1 cellular context compared by ENCODE assay signal in the genomic region with DNA sequence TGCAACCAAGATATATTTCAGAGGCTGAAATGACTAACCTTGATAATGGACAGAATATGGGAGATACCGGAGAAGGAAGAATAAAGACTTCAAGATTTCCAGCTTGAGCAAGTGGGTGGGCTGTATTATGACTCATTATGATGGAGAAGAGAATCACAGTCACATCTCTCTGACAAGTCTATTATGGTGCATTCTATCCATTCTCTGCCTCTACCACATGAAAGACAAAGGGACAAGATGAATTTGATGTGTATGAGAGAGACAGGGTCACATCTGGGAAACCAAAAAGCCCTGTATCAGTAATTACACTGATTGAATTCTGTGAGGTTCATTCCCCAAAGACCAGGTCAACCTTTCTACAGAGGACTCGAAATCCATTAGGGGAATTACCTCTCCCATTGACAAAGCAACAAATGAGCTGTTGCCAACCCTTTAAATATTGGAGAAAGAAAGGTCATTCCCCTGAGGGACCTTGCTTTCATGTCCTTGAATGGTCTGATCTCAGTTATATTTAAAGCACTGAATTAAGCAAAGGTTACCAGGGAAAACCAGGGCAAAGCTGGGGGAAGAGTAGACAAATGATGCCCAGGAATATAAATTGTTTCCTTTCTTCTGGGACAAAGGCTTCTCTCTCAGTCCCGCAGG.
TF ChIP-seq lines count a peak whose summit lies in the region.

No MANE protein-coding gene starts in this region.

TF ChIP-seq in GM23338, 12 proteins besides CTCF, POLR2A, EP300 and RAD21:
- TF ChIP-seq, protein P1, sequence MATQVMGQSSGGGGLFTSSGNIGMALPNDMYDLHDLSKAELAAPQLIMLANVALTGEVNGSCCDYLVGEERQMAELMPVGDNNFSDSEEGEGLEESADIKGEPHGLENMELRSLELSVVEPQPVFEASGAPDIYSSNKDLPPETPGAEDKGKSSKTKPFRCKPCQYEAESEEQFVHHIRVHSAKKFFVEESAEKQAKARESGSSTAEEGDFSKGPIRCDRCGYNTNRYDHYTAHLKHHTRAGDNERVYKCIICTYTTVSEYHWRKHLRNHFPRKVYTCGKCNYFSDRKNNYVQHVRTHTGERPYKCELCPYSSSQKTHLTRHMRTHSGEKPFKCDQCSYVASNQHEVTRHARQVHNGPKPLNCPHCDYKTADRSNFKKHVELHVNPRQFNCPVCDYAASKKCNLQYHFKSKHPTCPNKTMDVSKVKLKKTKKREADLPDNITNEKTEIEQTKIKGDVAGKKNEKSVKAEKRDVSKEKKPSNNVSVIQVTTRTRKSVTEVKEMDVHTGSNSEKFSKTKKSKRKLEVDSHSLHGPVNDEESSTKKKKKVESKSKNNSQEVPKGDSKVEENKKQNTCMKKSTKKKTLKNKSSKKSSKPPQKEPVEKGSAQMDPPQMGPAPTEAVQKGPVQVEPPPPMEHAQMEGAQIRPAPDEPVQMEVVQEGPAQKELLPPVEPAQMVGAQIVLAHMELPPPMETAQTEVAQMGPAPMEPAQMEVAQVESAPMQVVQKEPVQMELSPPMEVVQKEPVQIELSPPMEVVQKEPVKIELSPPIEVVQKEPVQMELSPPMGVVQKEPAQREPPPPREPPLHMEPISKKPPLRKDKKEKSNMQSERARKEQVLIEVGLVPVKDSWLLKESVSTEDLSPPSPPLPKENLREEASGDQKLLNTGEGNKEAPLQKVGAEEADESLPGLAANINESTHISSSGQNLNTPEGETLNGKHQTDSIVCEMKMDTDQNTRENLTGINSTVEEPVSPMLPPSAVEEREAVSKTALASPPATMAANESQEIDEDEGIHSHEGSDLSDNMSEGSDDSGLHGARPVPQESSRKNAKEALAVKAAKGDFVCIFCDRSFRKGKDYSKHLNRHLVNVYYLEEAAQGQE (IDR thresholded peaks at IDR 0.05; ENCODE audit: unreplicated experiment): no peak
- TF ChIP-seq, protein P2, sequence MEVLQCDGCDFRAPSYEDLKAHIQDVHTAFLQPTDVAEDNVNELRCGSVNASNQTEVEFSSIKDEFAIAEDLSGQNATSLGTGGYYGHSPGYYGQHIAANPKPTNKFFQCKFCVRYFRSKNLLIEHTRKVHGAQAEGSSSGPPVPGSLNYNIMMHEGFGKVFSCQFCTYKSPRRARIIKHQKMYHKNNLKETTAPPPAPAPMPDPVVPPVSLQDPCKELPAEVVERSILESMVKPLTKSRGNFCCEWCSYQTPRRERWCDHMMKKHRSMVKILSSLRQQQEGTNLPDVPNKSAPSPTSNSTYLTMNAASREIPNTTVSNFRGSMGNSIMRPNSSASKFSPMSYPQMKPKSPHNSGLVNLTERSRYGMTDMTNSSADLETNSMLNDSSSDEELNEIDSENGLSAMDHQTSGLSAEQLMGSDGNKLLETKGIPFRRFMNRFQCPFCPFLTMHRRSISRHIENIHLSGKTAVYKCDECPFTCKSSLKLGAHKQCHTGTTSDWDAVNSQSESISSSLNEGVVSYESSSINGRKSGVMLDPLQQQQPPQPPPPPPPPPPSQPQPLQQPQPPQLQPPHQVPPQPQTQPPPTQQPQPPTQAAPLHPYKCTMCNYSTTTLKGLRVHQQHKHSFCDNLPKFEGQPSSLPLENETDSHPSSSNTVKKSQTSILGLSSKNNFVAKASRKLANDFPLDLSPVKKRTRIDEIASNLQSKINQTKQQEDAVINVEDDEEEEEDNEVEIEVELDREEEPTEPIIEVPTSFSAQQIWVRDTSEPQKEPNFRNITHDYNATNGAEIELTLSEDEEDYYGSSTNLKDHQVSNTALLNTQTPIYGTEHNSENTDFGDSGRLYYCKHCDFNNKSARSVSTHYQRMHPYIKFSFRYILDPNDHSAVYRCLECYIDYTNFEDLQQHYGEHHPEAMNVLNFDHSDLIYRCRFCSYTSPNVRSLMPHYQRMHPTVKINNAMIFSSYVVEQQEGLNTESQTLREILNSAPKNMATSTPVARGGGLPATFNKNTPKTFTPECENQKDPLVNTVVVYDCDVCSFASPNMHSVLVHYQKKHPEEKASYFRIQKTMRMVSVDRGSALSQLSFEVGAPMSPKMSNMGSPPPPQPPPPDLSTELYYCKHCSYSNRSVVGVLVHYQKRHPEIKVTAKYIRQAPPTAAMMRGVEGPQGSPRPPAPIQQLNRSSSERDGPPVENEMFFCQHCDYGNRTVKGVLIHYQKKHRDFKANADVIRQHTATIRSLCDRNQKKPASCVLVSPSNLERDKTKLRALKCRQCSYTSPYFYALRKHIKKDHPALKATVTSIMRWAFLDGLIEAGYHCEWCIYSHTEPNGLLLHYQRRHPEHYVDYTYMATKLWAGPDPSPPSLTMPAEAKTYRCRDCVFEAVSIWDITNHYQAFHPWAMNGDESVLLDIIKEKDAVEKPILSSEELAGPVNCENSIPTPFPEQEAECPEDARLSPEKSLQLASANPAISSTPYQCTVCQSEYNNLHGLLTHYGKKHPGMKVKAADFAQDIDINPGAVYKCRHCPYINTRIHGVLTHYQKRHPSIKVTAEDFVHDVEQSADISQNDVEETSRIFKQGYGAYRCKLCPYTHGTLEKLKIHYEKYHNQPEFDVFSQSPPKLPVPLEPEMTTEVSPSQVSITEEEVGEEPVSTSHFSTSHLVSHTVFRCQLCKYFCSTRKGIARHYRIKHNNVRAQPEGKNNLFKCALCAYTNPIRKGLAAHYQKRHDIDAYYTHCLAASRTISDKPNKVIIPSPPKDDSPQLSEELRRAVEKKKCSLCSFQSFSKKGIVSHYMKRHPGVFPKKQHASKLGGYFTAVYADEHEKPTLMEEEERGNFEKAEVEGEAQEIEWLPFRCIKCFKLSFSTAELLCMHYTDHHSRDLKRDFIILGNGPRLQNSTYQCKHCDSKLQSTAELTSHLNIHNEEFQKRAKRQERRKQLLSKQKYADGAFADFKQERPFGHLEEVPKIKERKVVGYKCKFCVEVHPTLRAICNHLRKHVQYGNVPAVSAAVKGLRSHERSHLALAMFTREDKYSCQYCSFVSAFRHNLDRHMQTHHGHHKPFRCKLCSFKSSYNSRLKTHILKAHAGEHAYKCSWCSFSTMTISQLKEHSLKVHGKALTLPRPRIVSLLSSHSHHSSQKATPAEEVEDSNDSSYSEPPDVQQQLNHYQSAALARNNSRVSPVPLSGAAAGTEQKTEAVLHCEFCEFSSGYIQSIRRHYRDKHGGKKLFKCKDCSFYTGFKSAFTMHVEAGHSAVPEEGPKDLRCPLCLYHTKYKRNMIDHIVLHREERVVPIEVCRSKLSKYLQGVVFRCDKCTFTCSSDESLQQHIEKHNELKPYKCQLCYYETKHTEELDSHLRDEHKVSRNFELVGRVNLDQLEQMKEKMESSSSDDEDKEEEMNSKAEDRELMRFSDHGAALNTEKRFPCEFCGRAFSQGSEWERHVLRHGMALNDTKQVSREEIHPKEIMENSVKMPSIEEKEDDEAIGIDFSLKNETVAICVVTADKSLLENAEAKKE (CRISPR knock-in tag; IDR thresholded peaks at IDR 0.05): no peak
- TF ChIP-seq NANOG (IDR thresholded peaks at IDR 0.05; ENCODE audit: borderline replicate concordance) (no peak), POLR2AphosphoS5 (IDR thresholded peaks at IDR 0.05; ENCODE audit: low read depth) (no peak), ZNF114 (CRISPR knock-in tag; IDR thresholded peaks at IDR 0.05) (no peak), CREB1 (CRISPR knock-in tag; IDR thresholded peaks at IDR 0.05; ENCODE audit: low read depth) (no peak), EZH2phosphoT487 (IDR thresholded peaks at IDR 0.05; ENCODE audit: unreplicated experiment) (no peak), EZH2 (IDR thresholded peaks at IDR 0.05; ENCODE audit: low read depth, unreplicated experiment) (no peak), STAT1 (IDR thresholded peaks at IDR 0.05; ENCODE audit: unreplicated experiment) (no peak), JUNB (IDR thresholded peaks at IDR 0.05; ENCODE audit: unreplicated experiment) (no peak)
- TF ChIP-seq, protein P3, sequence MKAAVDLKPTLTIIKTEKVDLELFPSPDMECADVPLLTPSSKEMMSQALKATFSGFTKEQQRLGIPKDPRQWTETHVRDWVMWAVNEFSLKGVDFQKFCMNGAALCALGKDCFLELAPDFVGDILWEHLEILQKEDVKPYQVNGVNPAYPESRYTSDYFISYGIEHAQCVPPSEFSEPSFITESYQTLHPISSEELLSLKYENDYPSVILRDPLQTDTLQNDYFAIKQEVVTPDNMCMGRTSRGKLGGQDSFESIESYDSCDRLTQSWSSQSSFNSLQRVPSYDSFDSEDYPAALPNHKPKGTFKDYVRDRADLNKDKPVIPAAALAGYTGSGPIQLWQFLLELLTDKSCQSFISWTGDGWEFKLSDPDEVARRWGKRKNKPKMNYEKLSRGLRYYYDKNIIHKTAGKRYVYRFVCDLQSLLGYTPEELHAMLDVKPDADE (IDR thresholded peaks at IDR 0.05): no peak
